8 cellular contexts compared by ENCODE assay signal in the genomic region with DNA sequence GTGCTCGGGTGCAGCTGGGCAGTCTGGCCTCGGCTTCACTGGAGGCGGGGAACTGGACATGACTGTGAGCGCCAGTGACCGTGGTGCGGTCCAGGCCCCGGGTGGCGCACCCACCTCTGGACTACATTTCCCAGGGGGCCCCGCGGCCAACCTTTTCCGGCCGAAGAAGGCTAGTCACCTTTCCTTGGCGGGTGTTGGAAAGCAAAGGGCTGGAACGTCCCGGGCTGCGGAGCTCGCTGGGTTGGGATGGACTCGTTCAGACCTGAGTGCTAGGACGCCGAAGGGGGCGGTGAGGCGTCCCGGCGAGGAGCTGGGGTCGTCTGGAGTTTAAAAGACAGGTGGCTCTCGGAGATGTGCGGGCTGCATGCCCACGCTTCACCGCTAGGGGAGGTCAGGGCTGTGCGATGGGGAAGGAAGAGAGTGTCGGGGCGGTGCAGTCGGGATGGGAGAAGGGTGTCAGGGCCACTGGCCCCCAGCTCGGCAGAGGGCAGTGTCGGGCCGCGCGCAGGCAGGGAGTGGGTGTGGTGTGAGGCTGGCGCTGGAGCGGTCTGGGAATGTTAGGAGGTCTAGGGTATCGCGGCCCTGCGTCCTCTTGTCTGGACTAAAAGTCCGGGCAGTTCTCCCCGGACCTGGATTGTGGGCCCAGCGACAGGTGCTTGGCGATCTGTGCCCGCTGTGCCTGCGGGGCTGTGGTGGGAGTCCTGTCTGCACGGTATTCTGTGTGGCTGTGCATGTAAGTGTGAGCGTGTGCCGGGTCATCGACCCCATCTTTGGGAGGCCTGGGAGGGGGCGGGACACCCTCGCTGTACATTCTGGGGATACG. TPM values are rescaled to one million over a fixed set of nuclear protein-coding genes. Genes with fewer than 3 reads are reported as not detected.
DNase-seq lines count a peak whose midpoint lies in the region; ATAC-seq and TF ChIP-seq lines count a peak whose summit lies in the region.

No MANE protein-coding gene starts in this region.

- peak; percentile 93 for ATAC-seq in GM21737 (IDR thresholded peaks at IDR 0.05; ENCODE audit: unreplicated experiment)

- H3K9me3 ChIP-seq in BE2C, result no peaks in the 10 kb centered on the region; the same call in 1 of the 2 replicates

- no peaks in the 10 kb centered on the region for H3K27me3 ChIP-seq in BE2C

- H3K36me3 ChIP-seq in BE2C, result no peaks in the 10 kb centered on the region

- peak overlapping the region; percentile 44 for H3K27ac ChIP-seq in substantia nigra (ENCODE audit: low read depth, low read length, poor library complexity, severe bottlenecking)

- DNase-seq in BE2C, result peak; percentile 91
- DNase-seq in NCI-H82 (lab: John Stamatoyannopoulos, UW), result peak; percentile 71
- peak; percentile 55 for DNase-seq in activated gamma-delta T cell (lab: John Stamatoyannopoulos, UW)
- peak; percentile 73 for DNase-seq in fibroblast of villous mesenchyme (ENCODE audit: low read depth)
- peak; percentile 81 for DNase-seq in occipital lobe (lab: John Stamatoyannopoulos, UW)
- peak; percentile 22 to 92 (median 78) for DNase-seq in substantia nigra (lab: John Stamatoyannopoulos, UW)
- no peak for DNase-seq in cortex of kidney (lab: John Stamatoyannopoulos, UW)

- H3K4me1 ChIP-seq in BE2C, result no peaks in the 10 kb centered on the region

- TF ChIP-seq CTCF in BE2C (IDR thresholded peaks at IDR 0.05; ENCODE audit: low read depth, low read length) (peak; percentile 98), fibroblast of villous mesenchyme (IDR thresholded peaks at IDR 0.05; ENCODE audit: insufficient read depth, low read depth, low read length) (peak; percentile 74)

- H3K4me3 ChIP-seq in BE2C (ENCODE audit: low read depth, low read length) (peak overlapping the region; percentile 69), fibroblast of villous mesenchyme (ENCODE audit: low read depth, low read length) (peak overlapping the region; percentile 79)

RNA-seq across cellular contexts. Expression of a gene that starts 57.1 kb away (rescaled TPM):
- 13.4 TPM for polyA plus RNA-seq in BE2C (2012; ENCODE audit: insufficient read depth, insufficient read length, low read depth)
- total RNA-seq in fibroblast of villous mesenchyme, result 8.7 and 11.2 TPM in 2 replicates
- 39.8 TPM for total RNA-seq in occipital lobe

RNA-seq across cellular contexts. Expression of a gene that starts 57.1 kb away (rescaled TPM):
- polyA plus RNA-seq in BE2C (2012; ENCODE audit: insufficient read depth, insufficient read length, low read depth), result 2.0 TPM
- total RNA-seq in fibroblast of villous mesenchyme (2.6 and 3.5 TPM in 2 replicates), occipital lobe (8.7 TPM)
